Comparison of ENCODE assay signal across 8 cellular contexts in the genomic region with DNA sequence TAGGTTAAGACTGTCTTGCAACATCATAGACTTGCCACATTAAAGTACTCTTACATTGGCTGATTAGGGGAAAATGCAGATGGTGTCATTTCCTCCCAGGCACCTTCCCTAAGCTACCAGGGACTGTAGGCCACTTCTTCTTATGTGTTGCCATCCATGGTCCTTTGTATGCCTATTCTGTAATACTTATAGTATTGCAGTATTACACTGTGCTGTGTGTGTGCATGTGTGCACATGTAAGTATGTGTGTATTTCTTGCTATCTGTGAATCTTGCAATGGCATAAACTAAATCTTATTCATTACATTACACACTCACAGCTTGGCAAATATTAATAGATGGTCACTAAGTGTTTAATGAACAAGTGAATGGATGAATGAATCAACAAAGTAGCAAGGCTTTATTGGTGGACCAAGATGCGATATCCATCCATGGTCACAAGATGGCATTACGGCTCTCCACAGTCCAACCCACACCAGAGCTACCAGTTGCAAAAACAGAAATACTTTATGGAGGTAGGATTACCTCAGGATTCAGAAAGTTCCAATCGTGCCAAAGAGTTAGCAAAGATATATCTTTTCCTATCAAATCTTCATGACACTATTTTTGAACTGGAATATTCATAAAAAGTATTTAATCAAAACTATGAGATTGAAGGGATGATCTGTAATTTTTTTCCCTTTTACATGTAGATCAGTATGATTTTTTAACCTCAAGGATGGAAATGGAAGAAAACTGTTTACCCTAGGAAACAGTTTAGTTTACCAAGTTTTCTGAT.
A peak's percentile ranks its signal among the peaks of the same experiment; 100 is the strongest.
DNase-seq lines count a peak whose midpoint lies in the region; ATAC-seq and TF ChIP-seq lines count a peak whose summit lies in the region.

No MANE protein-coding gene starts in this region.

- H3K9ac ChIP-seq in DND-41 (ENCODE audit: low read depth, low read length): no peak overlapping the region

- H3K9me3 Mint-ChIP-seq in chondrocyte (ENCODE audit: low read depth): no peaks in the 10 kb centered on the region

- H3K27ac ChIP-seq in DND-41 (ENCODE audit: low read length): no peak overlapping the region
- no peak overlapping the region for H3K27ac ChIP-seq in Peyer's patch
- no peak overlapping the region for H3K27ac ChIP-seq in lower lobe of right lung

- peaks cover 6% of the 10 kb centered on the region for H3K4me1 Mint-ChIP-seq in chondrocyte (ENCODE audit: low read depth)

- peak; percentile 87 for ATAC-seq in DND-41 (ENCODE audit: insufficient read depth, low read depth)
- peak; percentile 65 for ATAC-seq in GM19328 (IDR thresholded peaks at IDR 0.05; ENCODE audit: unreplicated experiment)
- peak; percentile 55 to 81 for ATAC-seq in lower lobe of right lung

- H3K4me2 ChIP-seq in DND-41 (ENCODE audit: insufficient read depth, low read length): no peak overlapping the region

- H3K79me2 ChIP-seq in DND-41 (ENCODE audit: insufficient read depth, low read length): no peaks in the 10 kb centered on the region

- peak; percentile 73 for TF ChIP-seq CTCF in DND-41 (IDR thresholded peaks at IDR 0.05; ENCODE audit: borderline replicate concordance, extremely low read depth, low read length, poor library complexity, severe bottlenecking)
- TF ChIP-seq CTCF in Peyer's patch (IDR thresholded peaks at IDR 0.05): peak in 4 of 6 experiments; percentile 35 to 76 (median 69)
- TF ChIP-seq CTCF in chondrocyte (IDR thresholded peaks at IDR 0.05): peak; percentile 86
- TF ChIP-seq CTCF in lower lobe of right lung (IDR thresholded peaks at IDR 0.05): peak; percentile 55

- H3K4me1 ChIP-seq in DND-41 (ENCODE audit: insufficient read depth, low read length): no peaks in the 10 kb centered on the region
- no peaks in the 10 kb centered on the region for H3K4me1 ChIP-seq in Peyer's patch
- no peaks in the 10 kb centered on the region for H3K4me1 ChIP-seq in lower lobe of right lung

- H3K4me3 ChIP-seq in DND-41 (ENCODE audit: low read depth in 1 of 2, low read length in 2 of 2) (no peak overlapping the region), Peyer's patch (no peak overlapping the region), lower lobe of right lung (no peak overlapping the region)

- H3K4me3 Mint-ChIP-seq in chondrocyte (ENCODE audit: unreplicated experiment): no peak overlapping the region

- intact Hi-C loops in lower lobe of right lung (cut with DNase I): loop anchor here (10.0 kb wide), 1 partner anchor 250 kb away; no protein-coding TSS in a partner anchor

- no peaks in the 10 kb centered on the region for H3K9me3 ChIP-seq in DND-41 (ENCODE audit: insufficient read depth, low read length, severe bottlenecking)
- no peaks in the 10 kb centered on the region for H3K9me3 ChIP-seq in Peyer's patch
- H3K9me3 ChIP-seq in lower lobe of right lung: no peaks in the 10 kb centered on the region

- H3K27me3 ChIP-seq in DND-41 (ENCODE audit: insufficient read depth, low read length, poor library complexity): no peaks in the 10 kb centered on the region
- H3K27me3 ChIP-seq in Peyer's patch: no peaks in the 10 kb centered on the region
- no peaks in the 10 kb centered on the region for H3K27me3 ChIP-seq in lower lobe of right lung (ENCODE audit: low read depth)

- no peaks in the 10 kb centered on the region for H3K27me3 Mint-ChIP-seq in chondrocyte (ENCODE audit: low read depth)

- DNase-seq in DND-41 (peak; percentile 41), HK-2 (ENCODE audit: unreplicated experiment) (peak; percentile 22), Peyer's patch (peak in 1 of 3 donors; percentile 52), chondrocyte (ENCODE audit: low spot score) (no peak), lower lobe of right lung (no peak)
- no peak for DNase-seq in activated effector memory CD4-positive, alpha-beta T cell treated with Interleukin-2 at 50 U/mL for 16 hours
- no peak for DNase-seq in central memory CD4-positive, alpha-beta T cell

- peak overlapping the region; percentile 24 for H3K27ac Mint-ChIP-seq in chondrocyte (ENCODE audit: unreplicated experiment)

- peaks cover 25% of the 10 kb centered on the region; the same call in 1 of the 2 replicates for H3K36me3 ChIP-seq in DND-41 (ENCODE audit: insufficient read depth, low read length)
- H3K36me3 ChIP-seq in Peyer's patch: peaks cover 0 to 13% (median 0%) of the 10 kb centered on the region in 3 donors
- peaks cover 6% of the 10 kb centered on the region for H3K36me3 ChIP-seq in lower lobe of right lung

- no peaks in the 10 kb centered on the region for H3K36me3 Mint-ChIP-seq in chondrocyte (ENCODE audit: low read depth)

- no peak for TF ChIP-seq POLR2A in Peyer's patch (IDR thresholded peaks at IDR 0.05)

- no peaks in the 10 kb centered on the region for H4K20me1 ChIP-seq in DND-41 (ENCODE audit: insufficient read depth, low read length)

- H2AFZ ChIP-seq in DND-41 (ENCODE audit: low read depth, low read length): no peak overlapping the region

Comparison
In these comparisons a context has a peak if more than half of its experiments do, and no peak if none do; other contexts are left out.
1. DNase-seq: peak in DND-41 (single experiment) and HK-2 (single experiment); none in chondrocyte (single experiment), lower lobe of right lung (single experiment), activated effector memory CD4-positive, alpha-beta T cell treated with Interleukin-2 at 50 U/mL for 16 hours (single experiment) and central memory CD4-positive, alpha-beta T cell (single experiment).
2. Peak in every context shown above with its lines, with median percentiles within 50 percentile points of each other: ATAC-seq and CTCF ChIP-seq.